ENCODE assay signal across 8 cellular contexts in genomic region chr17:50139950-50140885, GRCh38. TPM values are rescaled to one million over a fixed set of nuclear protein-coding genes. Genes with fewer than 3 reads are reported as not detected.
DNase-seq lines count a peak whose midpoint lies in the region; ATAC-seq and TF ChIP-seq lines count a peak whose summit lies in the region.

No MANE protein-coding gene starts in this region.

- TF ChIP-seq CTCF in CD8-positive, alpha-beta T cell (IDR thresholded peaks at IDR 0.05): peak; percentile 92
- TF ChIP-seq CTCF in chondrocyte (IDR thresholded peaks at IDR 0.05): peak; percentile 93
- peak; percentile 94 to 97 (median 95) for TF ChIP-seq CTCF in right lobe of liver (IDR thresholded peaks at IDR 0.05)

- ATAC-seq in CD8-positive, alpha-beta T cell: peak; percentile 92
- ATAC-seq in GM21825 (IDR thresholded peaks at IDR 0.05; ENCODE audit: unreplicated experiment): peak; percentile 48
- peak; percentile 71 to 83 (median 78) for ATAC-seq in right lobe of liver

- intact Hi-C loops in CD8-positive, alpha-beta T cell (cut with DNase I, micrococcal nuclease): loop anchor here (1.0 kb wide), 4 partner anchors 8 to 157 kb away; partner anchors contain the start of gene ITGA3 (in 1 of the 2)
- intact Hi-C loops in right lobe of liver (cut with DNase I): no loop called here

- no peaks in the 10 kb centered on the region for H3K27me3 ChIP-seq in CD8-positive, alpha-beta T cell (ENCODE audit: insufficient read depth, low read length)
- no peaks in the 10 kb centered on the region for H3K27me3 ChIP-seq in right lobe of liver

- no peak overlapping the region for H3K27ac ChIP-seq in CD8-positive, alpha-beta T cell (ENCODE audit: low read depth, low read length)
- H3K27ac ChIP-seq in right lobe of liver: no peak overlapping the region

- no peaks in the 10 kb centered on the region for H3K27me3 Mint-ChIP-seq in CD8-positive, alpha-beta T cell (ENCODE audit: low read depth)
- H3K27me3 Mint-ChIP-seq in chondrocyte (ENCODE audit: low read depth): no peaks in the 10 kb centered on the region

- peaks cover 94% of the 10 kb centered on the region for H3K36me3 Mint-ChIP-seq in CD8-positive, alpha-beta T cell
- peaks cover 68% of the 10 kb centered on the region for H3K36me3 Mint-ChIP-seq in chondrocyte (ENCODE audit: low read depth)

- H3K9me3 ChIP-seq in CD8-positive, alpha-beta T cell (ENCODE audit: low read length): no peaks in the 10 kb centered on the region
- H3K9me3 ChIP-seq in right lobe of liver: no peaks in the 10 kb centered on the region

- 49% methylated on average over 5 of the region's 19 CpGs for WGBS in right lobe of liver (ENCODE audit: insufficient coverage, low coverage, low lambda C conversion rate, missing lambda C conversion rate)

- no peak for TF ChIP-seq POLR2A in right lobe of liver (IDR thresholded peaks at IDR 0.05)

- H3K4me3 ChIP-seq in CD8-positive, alpha-beta T cell (ENCODE audit: low read depth, low read length): peak overlapping the region; percentile 24
- H3K4me3 ChIP-seq in right lobe of liver: no peak overlapping the region

- H3K4me1 Mint-ChIP-seq in CD8-positive, alpha-beta T cell (ENCODE audit: low read depth): peaks cover 54% of the 10 kb centered on the region
- peaks cover 16% of the 10 kb centered on the region for H3K4me1 Mint-ChIP-seq in chondrocyte (ENCODE audit: low read depth)

- peaks cover 52% of the 10 kb centered on the region for H3K4me1 ChIP-seq in CD8-positive, alpha-beta T cell (ENCODE audit: insufficient read depth, low read length)
- H3K4me1 ChIP-seq in right lobe of liver: peaks cover 0 to 32% (median 5%) of the 10 kb centered on the region in 4 donors

- H3K27ac Mint-ChIP-seq in CD8-positive, alpha-beta T cell: peak overlapping the region; percentile 70
- H3K27ac Mint-ChIP-seq in chondrocyte (ENCODE audit: unreplicated experiment): peak overlapping the region; percentile 49

- H3K4me3 Mint-ChIP-seq in CD8-positive, alpha-beta T cell: peak overlapping the region; percentile 59
- H3K4me3 Mint-ChIP-seq in chondrocyte (ENCODE audit: unreplicated experiment): no peak overlapping the region

- H3K36me3 ChIP-seq in CD8-positive, alpha-beta T cell (ENCODE audit: insufficient read depth, low read length): peaks cover 54% of the 10 kb centered on the region
- H3K36me3 ChIP-seq in right lobe of liver: peaks cover 7 to 57% (median 15%) of the 10 kb centered on the region in 4 donors

- H3K9me3 Mint-ChIP-seq in CD8-positive, alpha-beta T cell: no peaks in the 10 kb centered on the region
- no peaks in the 10 kb centered on the region for H3K9me3 Mint-ChIP-seq in chondrocyte (ENCODE audit: low read depth)

- POLR2A ChIA-PET in CD8-positive, alpha-beta T cell (lab: Charles Lee): interaction anchor here (1.6 to 3.4 kb wide), 3 partner anchors 10 to 22 kb away, joined by 5 to 34 read pairs (median 10); partner anchors contain the start of genes PPP1R9B and SAMD14

- DNase-seq in CD8-positive, alpha-beta T cell: peak; percentile 61 to 89 (median 78)
- DNase-seq in NCI-H2196 treated with DMSO at 0.1 percent for 48 hours (lab: John Stamatoyannopoulos, UW; ENCODE audit: unreplicated experiment) (peak; percentile 24), chondrocyte (ENCODE audit: low spot score) (no peak), right lobe of liver (peak; percentile 74 to 84 (median 81)), NCI-H128 (lab: John Stamatoyannopoulos, UW; ENCODE audit: unreplicated experiment) (no peak)
- peak; percentile 90 for DNase-seq in activated CD4-positive, alpha-beta T cell treated with anti-CD3 and anti-CD28 coated beads for 48 hours
- peak; percentile 68 for DNase-seq in stimulated activated CD8-positive, alpha-beta memory T cell treated with anti-CD3 and anti-CD28 coated beads, Interleukin-12 subunit alpha, Interleukin-12 subunit beta, amount 100 ng/mL, for 1 hour (ENCODE audit: low read depth)

- CTCF ChIA-PET in CD8-positive, alpha-beta T cell (lab: Charles Lee): interaction anchor here (0.6 to 6.1 kb wide), 16 partner anchors 10 to 545 kb away, joined by 3 to 89 read pairs (median 10); partner anchors contain the start of genes COL1A1, PDK2, PPP1R9B and SAMD14

RNA-seq across cellular contexts. Expression of gene SAMD14, which starts 10.3 kb away (rescaled TPM):
- under 1 TPM; 0.31 to 0.62 TPM for total RNA-seq in CD8-positive, alpha-beta T cell
- total RNA-seq in chondrocyte: 26.0 to 29.4 TPM (median 27.6 TPM) in 3 replicates
- 1 to 10 TPM in 2 of 6 experiments, under 1 TPM in 3, not detected in 1; 0.50 to 3.8 (median 0.77) TPM for total RNA-seq in right lobe of liver

RNA-seq across cellular contexts. Expression of gene PPP1R9B, which starts 10.3 kb away (rescaled TPM):
- total RNA-seq in CD8-positive, alpha-beta T cell: 10 to 100 TPM; 64.3 TPM
- total RNA-seq in chondrocyte: 75.4 to 84.2 TPM (median 79.3 TPM) in 3 replicates
- 10 to 100 TPM in 5 of 6 experiments, 1 to 10 TPM in 1; 9.9 to 18.1 (median 12.0) TPM for total RNA-seq in right lobe of liver

RNA-seq across cellular contexts. Expression of gene SGCA, which starts 25.6 kb away (rescaled TPM):
- total RNA-seq in CD8-positive, alpha-beta T cell: under 1 TPM in 1 of 2 experiments, not detected in 1; 0.25 TPM
- 0.85 to 5.5 TPM (median 1.3 TPM) in 3 replicates for total RNA-seq in chondrocyte
- 1 to 10 TPM in 4 of 6 experiments, under 1 TPM in 2; 0.48 to 2.8 (median 1.6) TPM for total RNA-seq in right lobe of liver

RNA-seq across cellular contexts. Expression of gene PDK2, which starts 45.1 kb away (rescaled TPM):
- total RNA-seq in CD8-positive, alpha-beta T cell: 10 to 100 TPM in 1 of 2 experiments, 1 to 10 TPM in 1; 8.4 to 10.4 TPM
- total RNA-seq in chondrocyte (28.9 to 38.0 TPM (median 31.1 TPM) in 3 replicates), right lobe of liver (10 to 100 TPM; 25.0 to 58.0 (median 44.8) TPM)

Comparison
In these comparisons a context has a peak if more than half of its experiments do, and no peak if none do; other contexts are left out.
1. DNase-seq: peak in CD8-positive, alpha-beta T cell (7 of 7), NCI-H2196 treated with DMSO at 0.1 percent for 48 hours (single experiment), activated CD4-positive, alpha-beta T cell treated with anti-CD3 and anti-CD28 coated beads for 48 hours (single experiment), right lobe of liver (3 of 3) and stimulated activated CD8-positive, alpha-beta memory T cell treated with anti-CD3 and anti-CD28 coated beads, Interleukin-12 subunit alpha, Interleukin-12 subunit beta, amount 100 ng/mL, for 1 hour (single experiment); none in chondrocyte (single experiment) and NCI-H128 (single experiment).
2. intact Hi-C loops: an anchor here in CD8-positive, alpha-beta T cell (1.0 kb wide); none called in right lobe of liver.
3. Peak in every context shown above with its lines, with median percentiles within 50 percentile points of each other: ATAC-seq and CTCF ChIP-seq.